ENCODE assay signal across 8 cellular contexts in genomic region chr16:9901-10665, GRCh38. TPM values are rescaled to one million over a fixed set of nuclear protein-coding genes. Genes with fewer than 3 reads are reported as not detected.
DNase-seq lines count a peak whose midpoint lies in the region; ATAC-seq and TF ChIP-seq lines count a peak whose summit lies in the region.

No MANE protein-coding gene starts in this region.

- H3K27ac ChIP-seq in upper lobe of right lung = no peak overlapping the region

- no peaks in the 10 kb centered on the region for H3K4me1 ChIP-seq in upper lobe of right lung

- no peaks in the 10 kb centered on the region for H3K27me3 Mint-ChIP-seq in activated T-cell treated with anti-CD3 and anti-CD28 coated beads, Interleukin-2, amount 50 U/mL, for 4 hours (ENCODE audit: low read depth)

- H3K4me3 ChIP-seq in upper lobe of right lung = no peak overlapping the region

- no peaks in the 10 kb centered on the region for H3K4me1 Mint-ChIP-seq in activated T-cell treated with anti-CD3 and anti-CD28 coated beads, Interleukin-2, amount 50 U/mL, for 4 hours (ENCODE audit: low read depth)

- ATAC-seq in Right ventricle myocardium superior (ENCODE audit: poor library complexity) = peak; percentile 95
- ATAC-seq in activated T-cell treated with anti-CD3 and anti-CD28 coated beads, Interleukin-2, amount 50 U/mL, for 4 hours = peak; percentile 97
- peak; percentile 88 for ATAC-seq in left lobe of liver
- ATAC-seq in upper lobe of right lung = peak; percentile 85
- ATAC-seq in HG02759 (IDR thresholded peaks at IDR 0.05; ENCODE audit: unreplicated experiment) = no peak

- intact Hi-C loops in Right ventricle myocardium superior (cut with DNase I) (no loop called here), cardiac septum (cut with DNase I) (no loop called here), upper lobe of right lung (cut with DNase I) (no loop called here)

- H3K36me3 Mint-ChIP-seq in activated T-cell treated with anti-CD3 and anti-CD28 coated beads, Interleukin-2, amount 50 U/mL, for 4 hours (ENCODE audit: insufficient read depth) = no peaks in the 10 kb centered on the region

- H3K9me3 Mint-ChIP-seq in activated T-cell treated with anti-CD3 and anti-CD28 coated beads, Interleukin-2, amount 50 U/mL, for 4 hours = no peaks in the 10 kb centered on the region

- DNase-seq in Right ventricle myocardium superior = peak; percentile 50
- no peak for DNase-seq in cardiac septum (ENCODE audit: low spot score)
- no peak for DNase-seq in activated T-cell treated with anti-CD3 and anti-CD28 coated beads, Interleukin-2, amount 50 U/mL, for 4 hours
- DNase-seq in left lobe of liver (ENCODE audit: low spot score) = peak; percentile 59
- no peak for DNase-seq in upper lobe of right lung
- DNase-seq in AG08395 (ENCODE audit: low spot score) = no peak
- DNase-seq in NCI-H1105 treated with DMSO at 0.1 percent for 48 hours (lab: John Stamatoyannopoulos, UW) = no peak

- no peak for TF ChIP-seq CTCF in upper lobe of right lung (IDR thresholded peaks at IDR 0.05)

- H3K9me3 ChIP-seq in upper lobe of right lung = no peaks in the 10 kb centered on the region

- H3K4me3 Mint-ChIP-seq in activated T-cell treated with anti-CD3 and anti-CD28 coated beads, Interleukin-2, amount 50 U/mL, for 4 hours = peak overlapping the region; percentile 70

- no peaks in the 10 kb centered on the region for H3K36me3 ChIP-seq in upper lobe of right lung

- H3K27me3 ChIP-seq in upper lobe of right lung = no peaks in the 10 kb centered on the region

RNA-seq across cellular contexts. Expression of gene POLR3K, which starts 43.3 kb away (rescaled TPM):
- total RNA-seq in Right ventricle myocardium superior (11.1 TPM), cardiac septum (9.2 TPM), left lobe of liver (5.1 TPM), upper lobe of right lung (12.0 TPM)
- total RNA-seq in activated T-cell treated with anti-CD3 and anti-CD28 coated beads, Interleukin-2, amount 50 U/mL, for 4 hours = 10 to 100 TPM; 80.8 to 89.5 (median 87.9) TPM

RNA-seq across cellular contexts. Expression of gene SNRNP25, which starts 43.5 kb away (rescaled TPM):
- 79.9 TPM for total RNA-seq in Right ventricle myocardium superior
- total RNA-seq in cardiac septum = 45.6 TPM
- 10 to 100 TPM; 49.5 to 69.4 (median 66.1) TPM for total RNA-seq in activated T-cell treated with anti-CD3 and anti-CD28 coated beads, Interleukin-2, amount 50 U/mL, for 4 hours
- 16.0 TPM for total RNA-seq in left lobe of liver
- 11.6 TPM for total RNA-seq in upper lobe of right lung

Comparison
In these comparisons a context has a peak if more than half of its experiments do, and no peak if none do; other contexts are left out.
1. DNase-seq: peak in Right ventricle myocardium superior (single experiment) and left lobe of liver (single experiment); none in cardiac septum (single experiment), activated T-cell treated with anti-CD3 and anti-CD28 coated beads, Interleukin-2, amount 50 U/mL, for 4 hours (single experiment), upper lobe of right lung (single experiment), AG08395 (single experiment) and NCI-H1105 treated with DMSO at 0.1 percent for 48 hours (single experiment).